Comparison of ENCODE assay signal across 15 cellular contexts in genomic region chr15:70575251-70576227, GRCh38.
A peak's percentile ranks its signal among the peaks of the same experiment; 100 is the strongest.
DNase-seq lines count a peak whose midpoint lies in the region; ATAC-seq and TF ChIP-seq lines count a peak whose summit lies in the region.
"Had no signal": no experiment of that assay in that cellular context is flagged by ENCODE, and none has a peak within 500 bp of the region (broad histone marks: within the 10 kb centered on the region; RNA-seq: fewer than 3 reads in every experiment).

No MANE protein-coding gene starts in this region.

- no peak overlapping the region for H3K4me3 ChIP-seq in fibroblast of mammary gland (ENCODE audit: control insufficient read depth, low read depth, low read length)
- H3K4me3 ChIP-seq: lung had no signal

- TF ChIP-seq CTCF in fibroblast of mammary gland (conservative IDR thresholded peaks at IDR 0.05; ENCODE audit: control insufficient read depth, insufficient read depth, low read depth, low read length), result no peak

- ATAC-seq in GM18873 (IDR thresholded peaks at IDR 0.05; ENCODE audit: low FRiP score, unreplicated experiment) (no peak), HG02938 (IDR thresholded peaks at IDR 0.05; ENCODE audit: unreplicated experiment) (no peak)

- peak; percentile 25 for DNase-seq in GM04503 (ENCODE audit: low read depth)
- DNase-seq in NCI-H524 (lab: John Stamatoyannopoulos, UW), result peak; percentile 96 to 98
- peak; percentile 46 for DNase-seq in fibroblast of mammary gland (ENCODE audit: low read depth)
- peak; percentile 17 for DNase-seq in stimulated activated CD8-positive, alpha-beta memory T cell treated with anti-CD3 and anti-CD28 coated beads, Interleukin-4, amount 100 ng/mL, for 48 hours
- DNase-seq in epidermal melanocyte (ENCODE audit: insufficient read length, low spot score), result no peak
- DNase-seq in NCI-H1436 (lab: John Stamatoyannopoulos, UW), result no peak
- DNase-seq: BE2C, dermis blood vessel endothelial cell, immature natural killer cell, NCI-H1930, NCI-H526 treated with DMSO at 0.1 percent for 48 hours, SIG-M5 had no signal

Comparison
In these comparisons a context has a peak if more than half of its experiments do, and no peak if none do; other contexts are left out.
1. DNase-seq: peak in GM04503 (single experiment), NCI-H524 (2 of 2), fibroblast of mammary gland (single experiment) and stimulated activated CD8-positive, alpha-beta memory T cell treated with anti-CD3 and anti-CD28 coated beads, Interleukin-4, amount 100 ng/mL, for 48 hours (single experiment); none in epidermal melanocyte (single experiment) and NCI-H1436 (single experiment).